Comparison of ENCODE assay signal across 17 cellular contexts in the genomic region with DNA sequence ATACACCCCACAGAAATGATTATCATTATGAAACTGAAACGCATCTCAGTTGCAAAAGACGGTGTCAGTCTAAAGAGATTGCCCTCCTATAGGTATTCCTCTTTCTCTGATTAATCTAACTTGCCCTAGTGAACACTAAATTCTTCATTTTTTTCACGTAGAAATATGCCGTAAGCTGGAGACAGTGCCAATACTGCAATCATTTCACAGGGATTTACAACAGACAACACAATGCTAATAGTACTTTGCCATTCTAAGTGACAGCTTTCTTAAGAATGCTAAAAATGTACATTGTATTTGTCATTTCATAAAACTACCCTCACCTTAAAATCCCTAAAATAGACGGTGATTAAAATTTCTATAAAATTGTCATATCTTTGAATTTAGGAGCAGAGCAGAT. TPM values are rescaled to one million over a fixed set of nuclear protein-coding genes. Genes with fewer than 3 reads are reported as not detected.
DNase-seq lines count a peak whose midpoint lies in the region; ATAC-seq and TF ChIP-seq lines count a peak whose summit lies in the region.
"Had no signal": no experiment of that assay in that cellular context is flagged by ENCODE, and none has a peak within 500 bp of the region (broad histone marks: within the 10 kb centered on the region; RNA-seq: fewer than 3 reads in every experiment).

No MANE protein-coding gene starts in this region.

- H2BK5ac ChIP-seq in mesenchymal stem cell (ENCODE audit: low read depth, low read length, poor library complexity, severe bottlenecking): no peak overlapping the region

- no peak overlapping the region for H3K18ac ChIP-seq in mesenchymal stem cell (ENCODE audit: low read depth in 1 of 2, low read length in 2 of 2)

- no peaks in the 10 kb centered on the region for H3K9me3 ChIP-seq in adipocyte (ENCODE audit: control insufficient read depth, low read length)
- no peaks in the 10 kb centered on the region for H3K9me3 ChIP-seq in mesenchymal stem cell (ENCODE audit: control insufficient read depth, low read length)
- H3K9me3 ChIP-seq in skeletal muscle satellite cell (replicated peaks; ENCODE audit: low read length): no peaks in the 10 kb centered on the region
- no peaks in the 10 kb centered on the region for H3K9me3 ChIP-seq in hepatocyte (ENCODE audit: low read depth)
- H3K9me3 ChIP-seq in upper lobe of left lung: no peaks in the 10 kb centered on the region
- H3K9me3 ChIP-seq: MG63, Peyer's patch had no signal

- H2AK5ac ChIP-seq in mesenchymal stem cell (ENCODE audit: low read length, severe bottlenecking): no peak overlapping the region

- no peak overlapping the region for H4K8ac ChIP-seq in mesenchymal stem cell (ENCODE audit: low read length)

- DNase-seq in NB4 (ENCODE audit: low read depth) (no peak), adipocyte (ENCODE audit: low read depth) (no peak), mesenchymal stem cell (no peak), hepatocyte (ENCODE audit: low spot score) (no peak), upper lobe of left lung (no peak), NCI-H345 treated with DMSO at 0.1 percent for 48 hours (lab: John Stamatoyannopoulos, UW; ENCODE audit: unreplicated experiment) (no peak)
- DNase-seq: C1 segment of cervical spinal cord, HFFc6, MG63, NCI-H1105, NCI-H1694 treated with DMSO at 0.1 percent for 48 hours, NCI-H345, NCI-H748 treated with DMSO at 0.1 percent for 48 hours, Peyer's patch, SIG-M5 had no signal

- H3K79me1 ChIP-seq in mesenchymal stem cell (replicated peaks; ENCODE audit: low read length, poor library complexity, severe bottlenecking): no peaks in the 10 kb centered on the region

- H2BK12ac ChIP-seq in mesenchymal stem cell (ENCODE audit: low read length in 2 of 2): no peak overlapping the region

- H2BK15ac ChIP-seq in mesenchymal stem cell (ENCODE audit: low read depth, poor library complexity, severe bottlenecking): no peak overlapping the region

- no peak overlapping the region for H3K14ac ChIP-seq in mesenchymal stem cell (ENCODE audit: low read length in 2 of 2)

- no peak overlapping the region for H2BK120ac ChIP-seq in mesenchymal stem cell (ENCODE audit: low read depth, low read length)

- H4K91ac ChIP-seq in mesenchymal stem cell (ENCODE audit: low read length): no peak overlapping the region

- H3K4ac ChIP-seq in mesenchymal stem cell (ENCODE audit: low read depth in 1 of 2, low read length in 2 of 2): no peak overlapping the region

- H3K27ac ChIP-seq in mesenchymal stem cell (ENCODE audit: low read length, poor library complexity, severe bottlenecking): no peak overlapping the region
- no peak overlapping the region for H3K27ac ChIP-seq in hepatocyte
- no peak overlapping the region for H3K27ac ChIP-seq in upper lobe of left lung
- H3K27ac ChIP-seq: Peyer's patch had no signal

- no peak overlapping the region for H2AFZ ChIP-seq in mesenchymal stem cell (ENCODE audit: low read depth, low read length)
- no peak overlapping the region for H2AFZ ChIP-seq in hepatocyte

- TF ChIP-seq EP300 in upper lobe of left lung (IDR thresholded peaks at IDR 0.05): no peak

- H3K36me3 ChIP-seq in adipocyte (ENCODE audit: control insufficient read depth, insufficient read depth, low read length, severe bottlenecking): no peaks in the 10 kb centered on the region
- peaks cover 0 to 58% of the 10 kb centered on the region in 2 experiments for H3K36me3 ChIP-seq in mesenchymal stem cell (ENCODE audit: control insufficient read depth in 1 of 2, insufficient read depth in 2 of 2, low read depth in 1 of 2, low read length in 2 of 2)
- H3K36me3 ChIP-seq in skeletal muscle satellite cell (ENCODE audit: insufficient read depth, low read length): no peaks in the 10 kb centered on the region
- H3K36me3 ChIP-seq in hepatocyte (replicated peaks; ENCODE audit: insufficient read depth, low read depth): no peaks in the 10 kb centered on the region
- H3K36me3 ChIP-seq in upper lobe of left lung: no peaks in the 10 kb centered on the region
- H3K36me3 ChIP-seq: Peyer's patch had no signal

- TF ChIP-seq CTCF in NB4 (IDR thresholded peaks at IDR 0.05; ENCODE audit: low read depth, low read length) (no peak), hepatocyte (IDR thresholded peaks at IDR 0.05; ENCODE audit: poor library complexity) (no peak), upper lobe of left lung (IDR thresholded peaks at IDR 0.05) (no peak)

- H3K4me1 ChIP-seq in adipocyte (ENCODE audit: control insufficient read depth, insufficient read depth, low read length): peaks cover 79% of the 10 kb centered on the region
- peaks cover 21% of the 10 kb centered on the region for H3K4me1 ChIP-seq in mesenchymal stem cell (ENCODE audit: control insufficient read depth, insufficient read depth, low read depth, low read length)
- peaks cover 74% of the 10 kb centered on the region for H3K4me1 ChIP-seq in skeletal muscle satellite cell (ENCODE audit: control insufficient read depth, insufficient read depth, low read length)
- peaks cover 17% of the 10 kb centered on the region for H3K4me1 ChIP-seq in hepatocyte (ENCODE audit: insufficient read depth)
- peaks cover 11 to 20% (median 13%) of the 10 kb centered on the region in 4 donors for H3K4me1 ChIP-seq in upper lobe of left lung

- H3K9me2 ChIP-seq in hepatocyte (replicated peaks; ENCODE audit: insufficient read depth): no peaks in the 10 kb centered on the region

- ATAC-seq in HG02973 (IDR thresholded peaks at IDR 0.05; ENCODE audit: unreplicated experiment) (no peak), upper lobe of left lung (ENCODE audit: low FRiP score in 2 of 2) (no peak)

- H3K4me3 ChIP-seq in NB4 (ENCODE audit: low read depth, low read length) (peak overlapping the region; percentile 27), adipocyte (ENCODE audit: low read length) (peak overlapping the region; percentile 94), mesenchymal stem cell (ENCODE audit: insufficient read depth in 1 of 2, low read depth in 1 of 2, low read length in 2 of 2) (peak overlapping the region in 1 of 2 experiments; percentile 87), skeletal muscle satellite cell (ENCODE audit: low read length) (peak overlapping the region; percentile 53), hepatocyte (no peak overlapping the region), upper lobe of left lung (no peak overlapping the region)
- H3K4me3 ChIP-seq: MG63, Peyer's patch had no signal

- 84% methylated on average over 4 of the region's 5 CpGs for WGBS in mesenchymal stem cell
- WGBS in hepatocyte (ENCODE audit: low lambda C conversion rate, missing lambda C conversion rate): 85% methylated on average over 5 of the region's 5 CpGs
- 84% methylated on average over 5 of the region's 5 CpGs for WGBS in upper lobe of left lung, 2 donors

- H3K79me2 ChIP-seq in hepatocyte: no peaks in the 10 kb centered on the region

- TF ChIP-seq POLR2A in NB4 (IDR thresholded peaks at IDR 0.05; ENCODE audit: extremely low read depth, insufficient read length) (no peak), upper lobe of left lung (IDR thresholded peaks at IDR 0.05) (no peak)

- H3K9ac ChIP-seq in adipocyte (ENCODE audit: low read length) (peak overlapping the region; percentile 81), mesenchymal stem cell (ENCODE audit: low read length) (peak overlapping the region; percentile 98), skeletal muscle satellite cell (ENCODE audit: low read depth, low read length) (peak overlapping the region; percentile 71)

- H3K27me3 ChIP-seq in adipocyte (replicated peaks; ENCODE audit: control insufficient read depth, insufficient read depth, low read length) (no peaks in the 10 kb centered on the region), mesenchymal stem cell (ENCODE audit: control insufficient read depth in 1 of 2, insufficient read depth in 1 of 2, low read length in 2 of 2) (peaks cover 0 to 24% of the 10 kb centered on the region in 2 experiments), skeletal muscle satellite cell (ENCODE audit: control insufficient read depth, insufficient read depth, low read length) (peaks cover 3% of the 10 kb centered on the region), hepatocyte (peaks cover 62% of the 10 kb centered on the region), upper lobe of left lung (peaks cover 2 to 42% (median 22%) of the 10 kb centered on the region in 4 donors)
- H3K27me3 ChIP-seq: MG63 had no signal

- no peak overlapping the region for H3K23ac ChIP-seq in mesenchymal stem cell (ENCODE audit: low read length in 2 of 2)

- H3K4me2 ChIP-seq in mesenchymal stem cell (ENCODE audit: low read length, poor library complexity, severe bottlenecking) (no peak overlapping the region), skeletal muscle satellite cell (ENCODE audit: low read length) (peak overlapping the region; percentile 70), hepatocyte (no peak overlapping the region)

- H4K20me1 ChIP-seq in hepatocyte (ENCODE audit: insufficient read depth, poor library complexity, severe bottlenecking): no peaks in the 10 kb centered on the region

RNA-seq across cellular contexts. Expression of a gene that starts 9.2 kb away (rescaled TPM):
- 1.5 TPM for polyA plus RNA-seq in mesenchymal stem cell (2013, experiment 1 of 2)
- polyA plus RNA-seq in mesenchymal stem cell (2013, experiment 2 of 2): 1.2 TPM
- total RNA-seq in skeletal muscle satellite cell (2012; rRNA removed): 12.9 and 16.2 TPM in 2 replicates
- total RNA-seq in hepatocyte (0.40 and 0.77 TPM in 2 replicates), upper lobe of left lung (under 1 TPM in 2 of 6 donors, not detected in 4; 0.06 to 0.51 TPM)
- 0.15 and 0.22 TPM in 2 replicates for polyA plus RNA-seq in hepatocyte

Comparison
In these comparisons a context has a peak if more than half of its experiments do, and no peak if none do; other contexts are left out.
1. H3K4me3 ChIP-seq: peak in NB4 (single experiment), adipocyte (single experiment) and skeletal muscle satellite cell (single experiment); none in hepatocyte (single experiment) and upper lobe of left lung (0 of 4).
2. Peak in every context shown above with its lines, with median percentiles within 50 percentile points of each other: H3K9ac ChIP-seq.